In genomic region chr9:95506438-95506691, GRCh38 we compare ENCODE assay signal across 8 cellular contexts. TPM values are rescaled to one million over a fixed set of nuclear protein-coding genes. Genes with fewer than 3 reads are reported as not detected.
DNase-seq lines count a peak whose midpoint lies in the region; ATAC-seq and TF ChIP-seq lines count a peak whose summit lies in the region.

No MANE protein-coding gene starts in this region.

- TF ChIP-seq POLR2A in prostate gland (IDR thresholded peaks at IDR 0.05): no peak

- H3K27me3 ChIP-seq in HL-60 (ENCODE audit: insufficient read depth, poor library complexity, severe bottlenecking) (peaks cover 54% of the 10 kb centered on the region), prostate gland (replicated peaks; ENCODE audit: insufficient read depth) (no peaks in the 10 kb centered on the region)

- DNase-seq in stimulated activated CD4-positive, alpha-beta T cell treated with anti-CD3 and anti-CD28 coated beads, Interleukin-2, amount 100 ng/mL, for 24 hours: peak; percentile 20 to 33
- no peak for DNase-seq in stimulated activated CD4-positive, alpha-beta T cell treated with anti-CD3 and anti-CD28 coated beads, Interleukin-1b, Interleukin-23, amount 100 ng/mL, for 48 hours
- DNase-seq in HL-60 (ENCODE audit: low read depth in 1 of 2, low spot score in 1 of 2) (no peak), glutamatergic neuron (peak; percentile 50), prostate gland (ENCODE audit: low spot score) (no peak)
- peak; percentile 45 for DNase-seq in activated CD8-positive, alpha-beta T cell treated with anti-CD3 and anti-CD28 coated beads for 36 hours
- DNase-seq in stimulated activated CD4-positive, alpha-beta T cell treated with anti-CD3 and anti-CD28 coated beads, Interleukin-4, amount 100 ng/mL, for 24 hours: no peak

- peak overlapping the region; percentile 90 for H3K4me3 Mint-ChIP-seq in activated CD8-positive, alpha-beta T cell treated with anti-CD3 and anti-CD28 coated beads for 36 hours
- peak overlapping the region; percentile 93 for H3K4me3 Mint-ChIP-seq in glutamatergic neuron (ENCODE audit: unreplicated experiment)

- CTCF ChIA-PET in activated CD8-positive, alpha-beta T cell treated with anti-CD3 and anti-CD28 coated beads for 36 hours (lab: Charles Lee): no interaction called here

- peaks cover 33% of the 10 kb centered on the region for H3K4me1 Mint-ChIP-seq in activated CD8-positive, alpha-beta T cell treated with anti-CD3 and anti-CD28 coated beads for 36 hours (ENCODE audit: low read depth)
- H3K4me1 Mint-ChIP-seq in glutamatergic neuron (ENCODE audit: low read depth, unreplicated experiment): peaks cover 28% of the 10 kb centered on the region

- H3K27ac Mint-ChIP-seq in activated CD8-positive, alpha-beta T cell treated with anti-CD3 and anti-CD28 coated beads for 36 hours: peak overlapping the region; percentile 87
- H3K27ac Mint-ChIP-seq in glutamatergic neuron (ENCODE audit: unreplicated experiment): peak overlapping the region; percentile 96

- H3K9me3 ChIP-seq in prostate gland: no peaks in the 10 kb centered on the region

- H3K4me3 ChIP-seq in HL-60 (replicated peaks; ENCODE audit: insufficient read depth, low read length) (peak overlapping the region; percentile 47), prostate gland (peak overlapping the region; percentile 77 to 85)

- no peaks in the 10 kb centered on the region for H3K36me3 Mint-ChIP-seq in activated CD8-positive, alpha-beta T cell treated with anti-CD3 and anti-CD28 coated beads for 36 hours (ENCODE audit: low read depth)
- H3K36me3 Mint-ChIP-seq in glutamatergic neuron (ENCODE audit: unreplicated experiment): peaks cover 4% of the 10 kb centered on the region

- WGBS in prostate gland: under 1% methylated on average over 22 of the region's 22 CpGs

- no peak overlapping the region for H3K27ac ChIP-seq in HL-60 (replicated peaks)
- peak overlapping the region; percentile 94 for H3K27ac ChIP-seq in prostate gland

- intact Hi-C loops in activated CD8-positive, alpha-beta T cell treated with anti-CD3 and anti-CD28 coated beads for 36 hours (cut with micrococcal nuclease): loop anchor here (10.0 kb wide), 1 partner anchor 82 kb away; no protein-coding TSS in a partner anchor
- intact Hi-C loops in prostate gland (cut with DNase I): loop anchor here (5.0 kb wide), 2 partner anchors 44 to 371 kb away; partner anchors contain the start of gene ERCC6L2

- ATAC-seq in activated CD8-positive, alpha-beta T cell treated with anti-CD3 and anti-CD28 coated beads for 36 hours: no peak
- ATAC-seq in HG03469 (IDR thresholded peaks at IDR 0.05; ENCODE audit: unreplicated experiment): no peak

- no peaks in the 10 kb centered on the region for H3K9me3 Mint-ChIP-seq in activated CD8-positive, alpha-beta T cell treated with anti-CD3 and anti-CD28 coated beads for 36 hours
- H3K9me3 Mint-ChIP-seq in glutamatergic neuron (ENCODE audit: unreplicated experiment): peaks cover 29% of the 10 kb centered on the region

- H3K36me3 ChIP-seq in prostate gland: no peaks in the 10 kb centered on the region

- POLR2A ChIA-PET in activated CD8-positive, alpha-beta T cell treated with anti-CD3 and anti-CD28 coated beads for 36 hours (lab: Charles Lee): interaction anchor here (0.6 kb wide), 1 partner anchor 385 kb away, joined by 3 read pairs; no protein-coding TSS in a partner anchor

- peaks cover 18% of the 10 kb centered on the region for H3K27me3 Mint-ChIP-seq in activated CD8-positive, alpha-beta T cell treated with anti-CD3 and anti-CD28 coated beads for 36 hours
- peaks cover 28% of the 10 kb centered on the region for H3K27me3 Mint-ChIP-seq in glutamatergic neuron (ENCODE audit: unreplicated experiment)

- H3K4me1 ChIP-seq in prostate gland (replicated peaks): peaks cover 5% of the 10 kb centered on the region

- TF ChIP-seq CTCF in HL-60 (IDR thresholded peaks at IDR 0.05; ENCODE audit: insufficient read depth, low read length) (no peak), glutamatergic neuron (IDR thresholded peaks at IDR 0.05; ENCODE audit: partially characterized antibody, unreplicated experiment) (no peak), prostate gland (IDR thresholded peaks at IDR 0.05) (no peak)
- no peak for TF ChIP-seq CTCF in activated CD8-positive, alpha-beta T cell treated with anti-CD3 and anti-CD28 coated beads for 36 hours (IDR thresholded peaks at IDR 0.05)

RNA-seq across cellular contexts. Expression of gene PTCH1, which starts 10.4 kb away (rescaled TPM):
- 1 to 10 TPM; 5.4 to 7.3 TPM for total RNA-seq in activated CD8-positive, alpha-beta T cell treated with anti-CD3 and anti-CD28 coated beads for 36 hours
- total RNA-seq in glutamatergic neuron (ENCODE audit: unreplicated experiment) (104 TPM), prostate gland (100 to 1,000 TPM in 1 of 2 donors, 10 to 100 TPM in 1; 27.5 to 108 TPM)

Comparison
In these comparisons a context has a peak if more than half of its experiments do, and no peak if none do; other contexts are left out.
1. DNase-seq: peak in stimulated activated CD4-positive, alpha-beta T cell treated with anti-CD3 and anti-CD28 coated beads, Interleukin-2, amount 100 ng/mL, for 24 hours (2 of 2), activated CD8-positive, alpha-beta T cell treated with anti-CD3 and anti-CD28 coated beads for 36 hours (single experiment) and glutamatergic neuron (single experiment); none in stimulated activated CD4-positive, alpha-beta T cell treated with anti-CD3 and anti-CD28 coated beads, Interleukin-1b, Interleukin-23, amount 100 ng/mL, for 48 hours (single experiment), HL-60 (0 of 2), prostate gland (single experiment) and stimulated activated CD4-positive, alpha-beta T cell treated with anti-CD3 and anti-CD28 coated beads, Interleukin-4, amount 100 ng/mL, for 24 hours (single experiment).